ENCODE assay signal across 9 cellular contexts in genomic region chr4:87985097-87985886, GRCh38. TPM values are rescaled to one million over a fixed set of nuclear protein-coding genes. Genes with fewer than 3 reads are reported as not detected.
A peak's percentile ranks its signal among the peaks of the same experiment; 100 is the strongest.
DNase-seq lines count a peak whose midpoint lies in the region; ATAC-seq and TF ChIP-seq lines count a peak whose summit lies in the region.
"Had no signal": no experiment of that assay in that cellular context is flagged by ENCODE, and none has a peak within 500 bp of the region (broad histone marks: within the 10 kb centered on the region; RNA-seq: fewer than 3 reads in every experiment).

No MANE protein-coding gene starts in this region.

- DNase-seq in SKM-1 treated with dmso at 0.1 percent for 144 hours (lab: John Stamatoyannopoulos, UW; ENCODE audit: unreplicated experiment): peak; percentile 50
- no peak for DNase-seq in SKM-1 (lab: John Stamatoyannopoulos, UW; ENCODE audit: unreplicated experiment)
- DNase-seq in HCT116 (ENCODE audit: low read depth, low spot score): peak; percentile 58
- DNase-seq in NAMALWA (ENCODE audit: low spot score): peak; percentile 46
- peak; percentile 69 for DNase-seq in WERI-Rb-1
- DNase-seq in epithelial cell of proximal tubule (ENCODE audit: low read depth): peak; percentile 98
- peak in 2 of 3 donors; percentile 50 to 67 for DNase-seq in mucosa of descending colon

- H3K27me3 ChIP-seq in HCT116 (ENCODE audit: insufficient read depth, low read length) (no peaks in the 10 kb centered on the region), WERI-Rb-1 (ENCODE audit: insufficient read depth, low read depth, severe bottlenecking) (no peaks in the 10 kb centered on the region)
- H3K27me3 ChIP-seq: ascending aorta had no signal

- H4K20me1 ChIP-seq in HCT116 (ENCODE audit: insufficient read depth): no peaks in the 10 kb centered on the region

- TF ChIP-seq RAD21 in HCT116 (IDR thresholded peaks at IDR 0.05; ENCODE audit: low read depth): peak; percentile 90

- POLR2A ChIA-PET in HCT116 (lab: Charles Lee): interaction anchor here (1.1 kb wide), 1 partner anchor 12 kb away, joined by 4 read pairs; no protein-coding TSS in a partner anchor

- no peak overlapping the region for H3K9ac ChIP-seq in HCT116 (ENCODE audit: low read length)

- BruUV-seq in HCT116 (replicated peaks; lab: Mats Ljungman, UMichigan): no TSS peak

- no peak overlapping the region for H3K4me3 ChIP-seq in HCT116 (replicated peaks in 1 of 2; ENCODE audit: low read depth in 1 of 2, low read length in 2 of 2)
- H3K4me3 ChIP-seq in WERI-Rb-1 (ENCODE audit: low read depth, low read length): no peak overlapping the region
- peak overlapping the region; percentile 21 for H3K4me3 ChIP-seq in epithelial cell of proximal tubule (ENCODE audit: low read depth, low read length)
- H3K4me3 ChIP-seq in mucosa of descending colon: no peak overlapping the region
- H3K4me3 ChIP-seq: ascending aorta had no signal

- no peaks in the 10 kb centered on the region for H3K9me2 ChIP-seq in HCT116 (ENCODE audit: insufficient read depth)

- no peak for TF ChIP-seq POLR2A in HCT116 (IDR thresholded peaks at IDR 0.05; ENCODE audit: borderline replicate concordance, extremely low read depth, insufficient read depth, insufficient read length)

- peak overlapping the region; percentile 34 for H2AFZ ChIP-seq in HCT116 (ENCODE audit: low read depth, low read length, poor library complexity, severe bottlenecking)

- CTCF ChIA-PET in HCT116 (lab: Charles Lee): interaction anchor here (0.6 to 2.1 kb wide), 14 partner anchors 10 to 821 kb away, joined by 3 to 45 read pairs (median 6); partner anchors contain the start of gene SPP1

- intact Hi-C loops in HCT116 (cut with micrococcal nuclease) (loop anchor here (1.0 to 10.0 kb wide), 3 partner anchors 122 to 310 kb away; no protein-coding TSS in a partner anchor), mucosa of descending colon (cut with DNase I, micrococcal nuclease) (no loop called here)

- peaks cover 0 to 5% of the 10 kb centered on the region in 2 experiments; a peak in 1 of 4 replicates for H3K4me1 ChIP-seq in HCT116 (ENCODE audit: control insufficient read depth in 1 of 2, insufficient read depth in 2 of 2, low read length in 2 of 2)
- H3K4me1 ChIP-seq in mucosa of descending colon (ENCODE audit: low read depth): no peaks in the 10 kb centered on the region
- H3K4me1 ChIP-seq: ascending aorta had no signal

- peak; percentile 100 for ATAC-seq in HCT116
- ATAC-seq in mucosa of descending colon: peak; percentile 87
- ATAC-seq in GM21528 (IDR thresholded peaks at IDR 0.05; ENCODE audit: low FRiP score, unreplicated experiment): no peak

- H3K4me2 ChIP-seq in HCT116 (ENCODE audit: low read length): 0 out of 2 replicates have a peak overlapping the region, but pooled peaks have one; percentile 7

- RAD21 ChIA-PET in HCT116 (lab: Charles Lee; ENCODE audit: low non-redundant PET in 1 of 2, low total read pairs in 2 of 2, uncharacterized antibody in 2 of 2, unreplicated experiment in 2 of 2): interaction anchor here (0.5 to 1.8 kb wide), 8 partner anchors 12 to 225 kb away, joined by 3 to 15 read pairs (median 4); no protein-coding TSS in a partner anchor

- H3K27ac ChIP-seq in HCT116 (ENCODE audit: low read depth, low read length): no peak overlapping the region
- no peak overlapping the region for H3K27ac ChIP-seq in WERI-Rb-1
- H3K27ac ChIP-seq: ascending aorta had no signal

- TF ChIP-seq CTCF in HCT116 (IDR thresholded peaks at IDR 0.05 in 2 of 3, conservative IDR thresholded peaks at IDR 0.05 in 1 of 3; ENCODE audit: borderline replicate concordance in 1 of 3, insufficient read depth in 1 of 3, low read depth in 2 of 3, low read length in 2 of 3) (peak; percentile 68 to 93 (median 82)), WERI-Rb-1 (IDR thresholded peaks at IDR 0.05; ENCODE audit: low read depth, low read length) (peak; percentile 95), epithelial cell of proximal tubule (conservative IDR thresholded peaks at IDR 0.05; ENCODE audit: low read depth, low read length) (peak; percentile 86), mucosa of descending colon (IDR thresholded peaks at IDR 0.05) (no peak)

- H3K9me3 ChIP-seq in HCT116 (ENCODE audit: control insufficient read depth in 1 of 2, insufficient read depth in 1 of 2, low read depth in 1 of 2, low read length in 2 of 2): no peaks in the 10 kb centered on the region
- H3K9me3 ChIP-seq in WERI-Rb-1 (ENCODE audit: severe bottlenecking): no peaks in the 10 kb centered on the region
- no peaks in the 10 kb centered on the region for H3K9me3 ChIP-seq in mucosa of descending colon
- H3K9me3 ChIP-seq: ascending aorta had no signal

- H3K36me3 ChIP-seq in HCT116 (ENCODE audit: control insufficient read depth in 1 of 2, insufficient read depth in 2 of 2, low read length in 2 of 2): no peaks in the 10 kb centered on the region
- H3K36me3 ChIP-seq in WERI-Rb-1: no peaks in the 10 kb centered on the region
- H3K36me3 ChIP-seq in mucosa of descending colon (ENCODE audit: low read depth): no peaks in the 10 kb centered on the region
- H3K36me3 ChIP-seq: ascending aorta had no signal

- H3K79me2 ChIP-seq in HCT116 (ENCODE audit: insufficient read depth, low read length): no peaks in the 10 kb centered on the region

TF ChIP-seq in HCT116, 20 proteins besides CTCF, POLR2A, EP300 and RAD21:
- TF ChIP-seq EZH2 (IDR thresholded peaks at IDR 0.05) (no peak), FOSL1 (IDR thresholded peaks at IDR 0.05; ENCODE audit: low read depth) (no peak), TCF7L2 (IDR thresholded peaks at IDR 0.05; ENCODE audit: borderline replicate concordance, extremely low read depth, insufficient read depth, insufficient read length) (no peak), CBX3 (IDR thresholded peaks at IDR 0.05; ENCODE audit: low read depth) (0 out of 2 replicates have a peak, but pooled peaks have one; percentile 34)

RNA-seq across cellular contexts. Expression of gene SPP1, which starts 9.8 kb away (rescaled TPM):
- total RNA-seq in HCT116 (2021; ENCODE audit: unreplicated experiment) (4.1 TPM), epithelial cell of proximal tubule (112 and 694 TPM in 2 replicates), mucosa of descending colon (10 to 100 TPM in 1 of 3 donors, 1 to 10 TPM in 2; 1.4 to 27.6 (median 3.0) TPM)
- polyA plus RNA-seq in HCT116 (2012): 0.35 and 0.40 TPM in 2 replicates

RNA-seq across cellular contexts. Expression of gene PKD2, which starts 22.1 kb away (rescaled TPM):
- 10.1 TPM for total RNA-seq in HCT116 (2021; ENCODE audit: unreplicated experiment)
- polyA plus RNA-seq in HCT116 (2012): 6.1 and 6.3 TPM in 2 replicates
- 14.1 and 14.7 TPM in 2 replicates for total RNA-seq in epithelial cell of proximal tubule
- 10 to 100 TPM in 1 of 3 donors, 1 to 10 TPM in 2; 7.0 to 53.3 (median 7.4) TPM for total RNA-seq in mucosa of descending colon
